Comparison of ENCODE assay signal across 1 cellular context in genomic region chr4:1346781-1347409, GRCh38.
A peak's percentile ranks its signal among the peaks of the same experiment; 100 is the strongest.
TF ChIP-seq lines count a peak whose summit lies in the region.

Gene UVSSA, plus strand, starts transcription at chr4:1347208. Its CDS starts 884 bp downstream, at chr4:1348092.

TF ChIP-seq in HepG2, 621 proteins besides CTCF, POLR2A, EP300 and RAD21 (continued from another document and continues in another):
- no peak for TF ChIP-seq ZNF781 (CRISPR knock-in tag; IDR thresholded peaks at IDR 0.05; ENCODE audit: borderline replicate concordance, not compliant biosample characterization)
- no peak for TF ChIP-seq ZNF234 (CRISPR knock-in tag; conservative IDR thresholded peaks at IDR 0.05)
- TF ChIP-seq ZNF710 (CRISPR knock-in tag; IDR thresholded peaks at IDR 0.05; ENCODE audit: borderline replicate concordance), result no peak
- peak; percentile 28; the same call in 1 of the 2 replicates for TF ChIP-seq ZBTB7B (CRISPR knock-in tag; IDR thresholded peaks at IDR 0.05)
- TF ChIP-seq TERF1 (CRISPR knock-in tag; IDR thresholded peaks at IDR 0.05), result no peak
- TF ChIP-seq MYPOP (CRISPR knock-in tag; IDR thresholded peaks at IDR 0.05), result peak; percentile 58; the same call in 1 of the 2 replicates
- TF ChIP-seq THAP7 (CRISPR knock-in tag; IDR thresholded peaks at IDR 0.05), result peak; percentile 57; the same call in 1 of the 2 replicates
- no peak for TF ChIP-seq ZNF567 (CRISPR knock-in tag; IDR thresholded peaks at IDR 0.05; ENCODE audit: borderline replicate concordance)
- TF ChIP-seq ZNF605 (CRISPR knock-in tag; IDR thresholded peaks at IDR 0.05), result no peak
- TF ChIP-seq CBFB (CRISPR knock-in tag; IDR thresholded peaks at IDR 0.05), result no peak
- peak; percentile 76 for TF ChIP-seq MEF2D (CRISPR knock-in tag; IDR thresholded peaks at IDR 0.05)
- no peak for TF ChIP-seq SATB2 (CRISPR knock-in tag; IDR thresholded peaks at IDR 0.05)
- peak; percentile 60; the same call in 1 of the 2 replicates for TF ChIP-seq ZFX (CRISPR knock-in tag; IDR thresholded peaks at IDR 0.05; ENCODE audit: low read depth)
- peak; percentile 75; the same call in 1 of the 2 replicates for TF ChIP-seq CSRNP1 (CRISPR knock-in tag; IDR thresholded peaks at IDR 0.05)
- TF ChIP-seq KDM3A (CRISPR knock-in tag; IDR thresholded peaks at IDR 0.05; ENCODE audit: low read depth), result 0 out of 2 replicates have a peak, but pooled peaks have one; percentile 20
- TF ChIP-seq RERE (CRISPR knock-in tag; IDR thresholded peaks at IDR 0.05; ENCODE audit: low read depth), result no peak
- TF ChIP-seq SOX6 (IDR thresholded peaks at IDR 0.05), result no peak
- TF ChIP-seq SOX6 (CRISPR knock-in tag; IDR thresholded peaks at IDR 0.05), result peak; percentile 60
- no peak for TF ChIP-seq ZNF382 (CRISPR knock-in tag; IDR thresholded peaks at IDR 0.05; ENCODE audit: borderline replicate concordance)
- TF ChIP-seq TBX2 (CRISPR knock-in tag; IDR thresholded peaks at IDR 0.05; ENCODE audit: borderline replicate concordance), result 0 out of 2 replicates have a peak, but pooled peaks have one; percentile 52
- no peak for TF ChIP-seq ZSCAN12 (CRISPR knock-in tag; IDR thresholded peaks at IDR 0.05)
- no peak for TF ChIP-seq ETV6 (CRISPR knock-in tag; conservative IDR thresholded peaks at IDR 0.05)
- TF ChIP-seq ZNF543 (CRISPR knock-in tag; IDR thresholded peaks at IDR 0.05), result no peak
- TF ChIP-seq ZBTB49 (CRISPR knock-in tag; IDR thresholded peaks at IDR 0.05; ENCODE audit: borderline replicate concordance), result no peak
- TF ChIP-seq ZNF329 (CRISPR knock-in tag; IDR thresholded peaks at IDR 0.05; ENCODE audit: low read depth), result no peak
- peak; percentile 11; the same call in 1 of the 2 replicates for TF ChIP-seq KLF12 (CRISPR knock-in tag; IDR thresholded peaks at IDR 0.05; ENCODE audit: borderline replicate concordance)
- TF ChIP-seq ZFP90 (CRISPR knock-in tag; IDR thresholded peaks at IDR 0.05; ENCODE audit: borderline replicate concordance), result no peak; the same call in 1 of the 2 replicates
- TF ChIP-seq XBP1 (CRISPR knock-in tag; IDR thresholded peaks at IDR 0.05), result no peak
- no peak for TF ChIP-seq NR0B2 (CRISPR knock-in tag; IDR thresholded peaks at IDR 0.05)
- peak; percentile 65; the same call in 2 of the 3 replicates for TF ChIP-seq MXI1 (IDR thresholded peaks at IDR 0.05; ENCODE audit: borderline replicate concordance, low read depth, low read length)
- peak; percentile 11; the same call in 1 of the 2 replicates for TF ChIP-seq ZBTB33 (CRISPR knock-in tag; IDR thresholded peaks at IDR 0.05)
- peak; percentile 41 for TF ChIP-seq RARA (CRISPR knock-in tag; IDR thresholded peaks at IDR 0.05)
- TF ChIP-seq ZNF790 (CRISPR knock-in tag; IDR thresholded peaks at IDR 0.05; ENCODE audit: borderline replicate concordance), result no peak; the same call in 1 of the 2 replicates
- no peak for TF ChIP-seq SSRP1 (CRISPR knock-in tag; IDR thresholded peaks at IDR 0.05)
- TF ChIP-seq KDM2A (CRISPR knock-in tag; IDR thresholded peaks at IDR 0.05; ENCODE audit: borderline replicate concordance, low read depth), result no peak; the same call in 1 of the 2 replicates
- no peak for TF ChIP-seq NFIC (IDR thresholded peaks at IDR 0.05; ENCODE audit: low read length)
- no peak for TF ChIP-seq CHCHD3 (CRISPR knock-in tag; IDR thresholded peaks at IDR 0.05)
- no peak for TF ChIP-seq EHMT2 (IDR thresholded peaks at IDR 0.05; ENCODE audit: borderline replicate concordance, low read depth, low read length)
- TF ChIP-seq ZNF205 (CRISPR knock-in tag; IDR thresholded peaks at IDR 0.05), result no peak
- TF ChIP-seq ZNF770 (CRISPR knock-in tag; IDR thresholded peaks at IDR 0.05), result no peak
